ENCODE assay signal across 14 cellular contexts in the genomic region with DNA sequence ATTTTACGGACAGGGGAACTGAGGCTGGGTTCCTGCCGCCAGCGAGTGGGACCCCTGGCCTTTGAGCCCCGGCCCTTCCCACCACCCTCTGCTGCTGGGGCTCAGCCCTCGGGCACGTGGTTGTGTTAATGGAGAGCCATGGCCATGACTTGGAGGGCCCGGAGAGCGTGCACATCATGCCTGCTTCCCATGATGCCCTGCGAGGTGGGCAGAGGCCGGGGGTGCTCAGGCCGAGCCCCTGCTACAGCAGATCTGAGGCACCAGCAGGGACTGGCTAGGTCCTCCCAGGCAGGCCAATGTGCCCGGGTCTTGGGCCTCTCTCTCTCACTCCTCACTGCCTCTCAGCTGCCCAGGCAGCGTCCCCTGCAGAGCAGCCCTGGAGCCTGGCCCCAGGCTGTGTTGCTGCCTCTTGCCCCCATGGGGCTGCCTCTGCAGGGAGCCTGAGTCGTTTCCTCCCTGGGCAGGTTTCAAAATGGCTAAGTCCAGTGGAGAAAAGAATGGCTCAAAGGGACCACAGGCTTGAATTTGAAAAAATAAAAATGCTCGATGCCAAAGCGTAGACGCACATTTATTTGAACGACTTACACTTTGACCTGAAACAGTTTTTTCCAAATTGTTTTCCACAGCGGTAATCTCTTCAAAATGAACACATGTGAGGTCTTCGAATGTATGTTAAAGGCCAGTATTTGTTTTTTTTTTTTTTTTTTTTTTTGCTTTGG.
DNase-seq lines count a peak whose midpoint lies in the region; ATAC-seq and TF ChIP-seq lines count a peak whose summit lies in the region.
"Had no signal": no experiment of that assay in that cellular context is flagged by ENCODE, and none has a peak within 500 bp of the region (broad histone marks: within the 10 kb centered on the region; RNA-seq: fewer than 3 reads in every experiment).

No MANE protein-coding gene starts in this region.

- H4K8ac ChIP-seq in mesenchymal stem cell (ENCODE audit: low read length), result no peak overlapping the region

- no peaks in the 10 kb centered on the region for H3K9me2 ChIP-seq in Karpas-422 (replicated peaks; ENCODE audit: insufficient read depth, low read length)

- no peaks in the 10 kb centered on the region for H3K36me3 Mint-ChIP-seq in CD8-positive, alpha-beta T cell
- H3K36me3 Mint-ChIP-seq in activated naive CD8-positive, alpha-beta T cell, result no peaks in the 10 kb centered on the region

- no peak overlapping the region for H3K4ac ChIP-seq in mesenchymal stem cell (ENCODE audit: low read depth in 1 of 2, low read length in 2 of 2)

- H3K27ac Mint-ChIP-seq in CD8-positive, alpha-beta T cell, result peak overlapping the region; percentile 92
- peak overlapping the region; percentile 89 for H3K27ac Mint-ChIP-seq in activated naive CD8-positive, alpha-beta T cell
- H3K27ac Mint-ChIP-seq: HFFc6 had no signal

- WGBS in mesenchymal stem cell, result 84% methylated on average over 20 of the region's 20 CpGs

- peak overlapping the region; percentile 49 for H3K4me3 Mint-ChIP-seq in CD8-positive, alpha-beta T cell
- peak overlapping the region; percentile 75 for H3K4me3 Mint-ChIP-seq in activated naive CD8-positive, alpha-beta T cell
- H3K4me3 Mint-ChIP-seq: HFFc6 had no signal

- peak in 1 of 7 experiments; percentile 55 for DNase-seq in CD8-positive, alpha-beta T cell
- DNase-seq in Karpas-422 (peak; percentile 78), mesenchymal stem cell (peak; percentile 2), iPS-NIHi11 (ENCODE audit: low spot score) (no peak), NCI-H1694 treated with DMSO at 0.1 percent for 48 hours (lab: John Stamatoyannopoulos, UW) (no peak), DMS79 treated with DMSO at 0.1 percent for 48 hours (lab: John Stamatoyannopoulos, UW) (no peak)
- DNase-seq: brain microvascular endothelial cell; HFFc6; NCI-H2029 treated with DMSO at 0.1 percent for 48 hours; OCI-M1; pancreas; stimulated activated CD4-positive, alpha-beta T cell treated with anti-CD3 and anti-CD28 coated beads, Interleukin-2, amount 100 ng/mL, for 48 hours had no signal

- H3K4me3 ChIP-seq in CD8-positive, alpha-beta T cell (ENCODE audit: low read depth, low read length), result peak overlapping the region; percentile 4
- H3K4me3 ChIP-seq in Karpas-422 (ENCODE audit: low read length) (peak overlapping the region; percentile 19; the same call in 1 of the 2 replicates), mesenchymal stem cell (ENCODE audit: insufficient read depth in 1 of 2, low read depth in 1 of 2, low read length in 2 of 2) (no peak overlapping the region)
- H3K4me3 ChIP-seq: pancreas had no signal

- H2BK12ac ChIP-seq in mesenchymal stem cell (ENCODE audit: low read length in 2 of 2), result no peak overlapping the region

- no peaks in the 10 kb centered on the region for H3K36me3 ChIP-seq in CD8-positive, alpha-beta T cell (ENCODE audit: insufficient read depth, low read length)
- H3K36me3 ChIP-seq in Karpas-422 (ENCODE audit: insufficient read depth, low read length) (no peaks in the 10 kb centered on the region), mesenchymal stem cell (ENCODE audit: control insufficient read depth in 1 of 2, insufficient read depth in 2 of 2, low read depth in 1 of 2, low read length in 2 of 2) (no peaks in the 10 kb centered on the region)
- H3K36me3 ChIP-seq: brain microvascular endothelial cell, pancreas had no signal

- CTCF ChIA-PET in CD8-positive, alpha-beta T cell (lab: Charles Lee), result interaction anchor here (1.1 to 1.6 kb wide), 2 partner anchors 33 kb away, joined by 4 to 5 read pairs; no protein-coding TSS in a partner anchor

- no peak overlapping the region for H2AK5ac ChIP-seq in mesenchymal stem cell (ENCODE audit: low read length, severe bottlenecking)

- no peaks in the 10 kb centered on the region for H3K27me3 ChIP-seq in CD8-positive, alpha-beta T cell (ENCODE audit: insufficient read depth, low read length)
- H3K27me3 ChIP-seq in Karpas-422 (ENCODE audit: low read length) (no peaks in the 10 kb centered on the region), mesenchymal stem cell (ENCODE audit: control insufficient read depth in 1 of 2, insufficient read depth in 1 of 2, low read length in 2 of 2) (peaks cover 8 to 47% of the 10 kb centered on the region in 2 experiments)
- H3K27me3 ChIP-seq: brain microvascular endothelial cell, pancreas had no signal

- H3K27me3 Mint-ChIP-seq in CD8-positive, alpha-beta T cell (ENCODE audit: low read depth), result no peaks in the 10 kb centered on the region
- no peaks in the 10 kb centered on the region for H3K27me3 Mint-ChIP-seq in activated naive CD8-positive, alpha-beta T cell

- H3K9me3 Mint-ChIP-seq in CD8-positive, alpha-beta T cell, result no peaks in the 10 kb centered on the region
- no peaks in the 10 kb centered on the region for H3K9me3 Mint-ChIP-seq in activated naive CD8-positive, alpha-beta T cell (ENCODE audit: low read depth)
- H3K9me3 Mint-ChIP-seq: HFFc6 had no signal

- POLR2A ChIA-PET in CD8-positive, alpha-beta T cell (lab: Charles Lee), result interaction anchor here (0.5 to 1.9 kb wide), 10 partner anchors 10 to 488 kb away, joined by 3 to 10 read pairs (median 4); partner anchors contain the start of genes HIRA, MRPL40 and UFD1

- no peaks in the 10 kb centered on the region for H3K9me3 ChIP-seq in CD8-positive, alpha-beta T cell (ENCODE audit: low read length)
- H3K9me3 ChIP-seq in Karpas-422 (ENCODE audit: low read length) (no peaks in the 10 kb centered on the region), mesenchymal stem cell (ENCODE audit: control insufficient read depth, low read length) (no peaks in the 10 kb centered on the region)
- H3K9me3 ChIP-seq: pancreas had no signal

- H3K79me2 ChIP-seq in Karpas-422 (ENCODE audit: low read length), result no peaks in the 10 kb centered on the region

- peaks cover 47% of the 10 kb centered on the region for H3K4me1 Mint-ChIP-seq in CD8-positive, alpha-beta T cell (ENCODE audit: low read depth)
- H3K4me1 Mint-ChIP-seq in activated naive CD8-positive, alpha-beta T cell (ENCODE audit: low read depth), result peaks cover 51% of the 10 kb centered on the region

- H4K91ac ChIP-seq in mesenchymal stem cell (ENCODE audit: low read length), result no peak overlapping the region

- no peak overlapping the region for H2BK120ac ChIP-seq in mesenchymal stem cell (ENCODE audit: low read depth, low read length)

- no peak for TF ChIP-seq CTCF in CD8-positive, alpha-beta T cell (IDR thresholded peaks at IDR 0.05)

- H4K20me1 ChIP-seq in Karpas-422 (ENCODE audit: insufficient read depth, low read depth, low read length), result no peaks in the 10 kb centered on the region

- intact Hi-C loops in CD8-positive, alpha-beta T cell (cut with DNase I, micrococcal nuclease), result loop anchor here in 1 of 2 experiments (2.0 kb wide), 1 partner anchor 164 kb away; the partner anchor contains the start of gene MRPL40

- no peak overlapping the region for H3K23ac ChIP-seq in mesenchymal stem cell (ENCODE audit: low read length in 2 of 2)

- H3K14ac ChIP-seq in mesenchymal stem cell (ENCODE audit: low read length in 2 of 2), result no peak overlapping the region

- no peak overlapping the region for H2BK15ac ChIP-seq in mesenchymal stem cell (ENCODE audit: low read depth, poor library complexity, severe bottlenecking)

- H3K27ac ChIP-seq in CD8-positive, alpha-beta T cell (ENCODE audit: low read depth, low read length), result peak overlapping the region; percentile 43
- H3K27ac ChIP-seq in Karpas-422 (ENCODE audit: low read length) (peak overlapping the region; percentile 99), mesenchymal stem cell (ENCODE audit: low read length, poor library complexity, severe bottlenecking) (no peak overlapping the region)
- H3K27ac ChIP-seq: brain microvascular endothelial cell, pancreas had no signal

- no peak overlapping the region for H2BK5ac ChIP-seq in mesenchymal stem cell (ENCODE audit: low read depth, low read length, poor library complexity, severe bottlenecking)

- peaks cover 42% of the 10 kb centered on the region for H3K4me1 ChIP-seq in CD8-positive, alpha-beta T cell (ENCODE audit: insufficient read depth, low read length)
- H3K4me1 ChIP-seq in Karpas-422 (ENCODE audit: low read length) (peaks cover 35% of the 10 kb centered on the region), mesenchymal stem cell (ENCODE audit: control insufficient read depth, insufficient read depth, low read depth, low read length) (peaks cover 11% of the 10 kb centered on the region)
- H3K4me1 ChIP-seq: pancreas had no signal

- peak overlapping the region; percentile 40 for H2AFZ ChIP-seq in Karpas-422 (ENCODE audit: low read length)
- H2AFZ ChIP-seq in mesenchymal stem cell (ENCODE audit: low read depth, low read length), result no peak overlapping the region

- peak; percentile 9 for ATAC-seq in CD8-positive, alpha-beta T cell
- ATAC-seq in HG02610 (IDR thresholded peaks at IDR 0.05; ENCODE audit: unreplicated experiment), result no peak
- ATAC-seq: pancreas had no signal

- H3K4me2 ChIP-seq in Karpas-422 (ENCODE audit: low read depth, low read length, poor library complexity, severe bottlenecking) (peak overlapping the region; percentile 75), mesenchymal stem cell (ENCODE audit: low read length, poor library complexity, severe bottlenecking) (no peak overlapping the region)

- H3K9ac ChIP-seq in Karpas-422 (ENCODE audit: low read length) (peak overlapping the region; percentile 67), mesenchymal stem cell (ENCODE audit: low read length) (no peak overlapping the region)

- H3K18ac ChIP-seq in mesenchymal stem cell (ENCODE audit: low read depth in 1 of 2, low read length in 2 of 2), result no peak overlapping the region

- no peaks in the 10 kb centered on the region for H3K79me1 ChIP-seq in mesenchymal stem cell (replicated peaks; ENCODE audit: low read length, poor library complexity, severe bottlenecking)

Comparison
In these comparisons a context has a peak if more than half of its experiments do, and no peak if none do; other contexts are left out.
1. DNase-seq: peak in Karpas-422 (single experiment) and mesenchymal stem cell (single experiment); none in iPS-NIHi11 (single experiment), NCI-H1694 treated with DMSO at 0.1 percent for 48 hours (single experiment) and DMS79 treated with DMSO at 0.1 percent for 48 hours (single experiment).
2. H3K4me3 ChIP-seq: peak in CD8-positive, alpha-beta T cell (single experiment) and Karpas-422 (single experiment); none in mesenchymal stem cell (0 of 2).